ENCODE assay signal across 8 cellular contexts in genomic region chr22:31107206-31108118, GRCh38.
DNase-seq lines count a peak whose midpoint lies in the region; ATAC-seq lines count a peak whose summit lies in the region.

Gene SELENOM, minus strand, starts transcription at chr22:31107568. Its CDS starts 63 bp downstream, at chr22:31107505.

- peak within 1 kb of the TSS; percentile 85 for H3K4me3 Mint-ChIP-seq in central memory CD8-positive, alpha-beta T cell

- peaks cover 24% of the 10 kb centered on the region for H3K4me1 Mint-ChIP-seq in central memory CD8-positive, alpha-beta T cell

- peaks cover 9% of the 10 kb centered on the region for H3K36me3 Mint-ChIP-seq in central memory CD8-positive, alpha-beta T cell (ENCODE audit: insufficient read depth)

- peak; percentile 85 for ATAC-seq in HG02981 (IDR thresholded peaks at IDR 0.05; ENCODE audit: unreplicated experiment)
- ATAC-seq in central memory CD8-positive, alpha-beta T cell (replicated peaks; ENCODE audit: extremely low read depth, poor library complexity, severe bottlenecking) = peak; percentile 90

- H3K27me3 Mint-ChIP-seq in central memory CD8-positive, alpha-beta T cell = no peaks in the 10 kb centered on the region

- H3K9me3 Mint-ChIP-seq in central memory CD8-positive, alpha-beta T cell = no peaks in the 10 kb centered on the region

- peak within 1 kb of the TSS; percentile 91 for H3K27ac Mint-ChIP-seq in central memory CD8-positive, alpha-beta T cell (ENCODE audit: low read depth)

- DNase-seq in NCI-H2107 treated with DMSO at 0.1 percent for 48 hours (lab: John Stamatoyannopoulos, UW; ENCODE audit: unreplicated experiment) = peak; percentile 18
- DNase-seq in NCI-H2107 (lab: John Stamatoyannopoulos, UW) = no peak
- DNase-seq in NCI-H2171 (lab: John Stamatoyannopoulos, UW) = peak; percentile 90
- peak; percentile 65 for DNase-seq in activated CD4-positive, CD25-positive, alpha-beta regulatory T cell treated with anti-CD3 and anti-CD28 coated beads, Interleukin-2, amount 50 U/mL, for 16 hours (ENCODE audit: low read depth, low spot score)
- peak; percentile 57 to 70 for DNase-seq in central memory CD8-positive, alpha-beta T cell (ENCODE audit: low spot score in 2 of 2)
- peak; percentile 99 for DNase-seq in islet precursor cell
- DNase-seq in stimulated activated CD4-positive, alpha-beta T cell treated with anti-CD3 and anti-CD28 coated beads, Interleukin-12 subunit alpha, Interleukin-12 subunit beta, amount 100 ng/mL, for 4 hours = peak; percentile 83
